In genomic region chr19:9828551-9829063, GRCh38 we compare ENCODE assay signal across 9 cellular contexts. TPM values are rescaled to one million over a fixed set of nuclear protein-coding genes. Genes with fewer than 3 reads are reported as not detected.
DNase-seq lines count a peak whose midpoint lies in the region; ATAC-seq and TF ChIP-seq lines count a peak whose summit lies in the region.
"Had no signal": no experiment of that assay in that cellular context is flagged by ENCODE, and none has a peak within 500 bp of the region (broad histone marks: within the 10 kb centered on the region; RNA-seq: fewer than 3 reads in every experiment).

No MANE protein-coding gene starts in this region.

- DNase-seq in NB4 (ENCODE audit: low read depth) (peak; percentile 60), dorsolateral prefrontal cortex (no peak), nephron progenitor cell (no peak), NCI-H774 (lab: John Stamatoyannopoulos, UW) (no peak)
- DNase-seq in NK-92 treated with Interleukin-12 subunit alpha and Interleukin-12 subunit beta, amount 100 ng/mL, for 24 hours (lab: John Stamatoyannopoulos, UW), result no peak
- DNase-seq: stimulated activated CD4-positive, alpha-beta T cell treated with anti-CD3 and anti-CD28 coated beads, Interleukin-2, amount 100 ng/mL, for 24 hours had no signal

- ATAC-seq in GM18873 (IDR thresholded peaks at IDR 0.05; ENCODE audit: low FRiP score, unreplicated experiment) (no peak), GM18511 (IDR thresholded peaks at IDR 0.05; ENCODE audit: unreplicated experiment) (no peak)

- no peak for TF ChIP-seq CTCF in C4-2B (conservative IDR thresholded peaks at IDR 0.05)
- TF ChIP-seq CTCF in NB4 (IDR thresholded peaks at IDR 0.05; ENCODE audit: low read depth, low read length), result no peak
- TF ChIP-seq CTCF in dorsolateral prefrontal cortex (IDR thresholded peaks at IDR 0.05 in 54 of 56, conservative IDR thresholded peaks at IDR 0.05 in 2 of 56; ENCODE audit: low read depth in 1 of 56, partially characterized antibody in 56 of 56), result no peak
- no peak for TF ChIP-seq CTCF in nephron progenitor cell (IDR thresholded peaks at IDR 0.05)

- peaks cover 33% of the 10 kb centered on the region for H3K4me1 Mint-ChIP-seq in nephron progenitor cell

- peak overlapping the region; percentile 79 for H3K27ac ChIP-seq in C4-2B
- peak overlapping the region in 7 of 59 donors; percentile 42 to 89 (median 78) for H3K27ac ChIP-seq in dorsolateral prefrontal cortex

- no peaks in the 10 kb centered on the region for H3K27me3 ChIP-seq in dorsolateral prefrontal cortex

- peaks cover 22% of the 10 kb centered on the region for H3K36me3 Mint-ChIP-seq in nephron progenitor cell (ENCODE audit: low read depth)

- H3K9me3 Mint-ChIP-seq in nephron progenitor cell, result no peaks in the 10 kb centered on the region

- no peaks in the 10 kb centered on the region for H3K27me3 Mint-ChIP-seq in nephron progenitor cell (ENCODE audit: low read depth, poor library complexity)

- peak overlapping the region; percentile 100 for H3K4me3 Mint-ChIP-seq in nephron progenitor cell

- intact Hi-C loops in dorsolateral prefrontal cortex (cut with DNase I), result no loop called here

- H3K4me3 ChIP-seq in NB4 (ENCODE audit: low read depth, low read length) (peak overlapping the region; percentile 90), dorsolateral prefrontal cortex (peak overlapping the region; percentile 56 to 100 (median 96))

- TF ChIP-seq POLR2A in NB4 (IDR thresholded peaks at IDR 0.05; ENCODE audit: extremely low read depth, insufficient read length), result no peak

- H3K27ac Mint-ChIP-seq in nephron progenitor cell, result no peak overlapping the region

RNA-seq across cellular contexts. Expression of gene UBL5, which starts 0.9 kb away (rescaled TPM):
- 100 to 1,000 TPM; 172 to 365 (median 275) TPM for total RNA-seq in dorsolateral prefrontal cortex

RNA-seq across cellular contexts. Expression of gene PIN1, which starts 6.5 kb away (rescaled TPM):
- 100 to 1,000 TPM; 108 to 307 (median 215) TPM for total RNA-seq in dorsolateral prefrontal cortex

RNA-seq across cellular contexts. Expression of gene FBXL12, which starts 9.7 kb away (rescaled TPM):
- total RNA-seq in dorsolateral prefrontal cortex, result 10 to 100 TPM; 10.8 to 26.2 (median 17.7) TPM
